In the genomic region with DNA sequence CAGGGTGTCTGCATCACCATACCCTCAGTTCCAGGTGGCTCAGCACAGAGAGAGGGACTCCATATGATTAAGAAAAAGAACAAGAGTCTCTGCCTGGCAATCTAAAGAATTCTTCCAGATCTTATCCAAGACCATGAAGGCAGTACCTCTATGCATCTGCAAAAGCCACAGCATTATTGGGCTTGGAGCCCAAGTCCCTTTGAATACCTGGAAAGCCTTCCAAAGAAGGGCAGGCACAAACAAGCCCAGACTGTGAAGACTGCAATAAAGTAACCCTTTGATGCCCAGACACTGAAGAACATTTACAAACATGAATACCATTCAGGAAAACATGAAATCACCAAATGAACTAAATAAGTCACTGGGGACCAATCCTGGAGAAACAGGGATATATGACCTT, we compare ENCODE assay signal across 27 cellular contexts.
"Had no signal": no experiment of that assay in that cellular context is flagged by ENCODE, and none has a peak within 500 bp of the region (broad histone marks: within the 10 kb centered on the region; RNA-seq: fewer than 3 reads in every experiment).

No MANE protein-coding gene starts in this region.

- H3K9me3 ChIP-seq: mucosa of descending colon, pancreas, prostate gland, suprapubic skin, thoracic aorta, tibial artery, upper lobe of right lung had no signal

- ATAC-seq: mucosa of descending colon; naive thymus-derived CD4-positive, alpha-beta T cell; natural killer cell treated with Interleukin-12 subunit alpha and Interleukin-12 subunit beta and Interleukin-15 and Interleukin-18, amount 100 ng/mL, for 72 hours; pancreas; right cardiac atrium; sciatic nerve; upper lobe of right lung had no signal

- H3K9me3 Mint-ChIP-seq: natural killer cell treated with Interleukin-12 subunit alpha and Interleukin-12 subunit beta and Interleukin-15 and Interleukin-18, amount 100 ng/mL, for 72 hours; stimulated activated naive CD8-positive, alpha-beta T cell treated with anti-CD3 and anti-CD28 coated beads, Interleukin-15, Interleukin-2, amounts not matched to agents 100 ng/mL and 50 ng/mL, for 24 hours had no signal

- DNase-seq: hypothalamus; immature natural killer cell; left ventricle myocardium inferior; midbrain; mucosa of descending colon; naive thymus-derived CD4-positive, alpha-beta T cell; pancreas; posterior cingulate gyrus; retina; right cardiac atrium; stimulated activated CD4-positive, alpha-beta T cell treated with anti-CD3 and anti-CD28 coated beads, Interleukin-12 subunit alpha, Interleukin-12 subunit beta, amount 100 ng/mL, for 4 hours; stimulated activated CD4-positive, alpha-beta T cell treated with anti-CD3 and anti-CD28 coated beads, Interleukin-15, amount 100 ng/mL, for 24 hours; stimulated activated CD4-positive, alpha-beta T cell treated with anti-CD3 and anti-CD28 coated beads, Interleukin-2, amount 100 ng/mL, for 24 hours; stimulated activated CD4-positive, alpha-beta T cell treated with anti-CD3 and anti-CD28 coated beads, Interleukin-4, amount 100 ng/mL, for 1 hour; stimulated activated naive CD4-positive, alpha-beta T cell; tibial artery; trophoblast cell; upper lobe of right lung had no signal

- H3K4me3 Mint-ChIP-seq: immature natural killer cell; memory B cell; naive thymus-derived CD4-positive, alpha-beta T cell; natural killer cell treated with Interleukin-12 subunit alpha and Interleukin-12 subunit beta and Interleukin-15 and Interleukin-18, amount 100 ng/mL, for 72 hours; stimulated activated naive CD8-positive, alpha-beta T cell treated with anti-CD3 and anti-CD28 coated beads, Interleukin-15, Interleukin-2, amounts not matched to agents 100 ng/mL and 50 ng/mL, for 24 hours had no signal

- H3K27ac Mint-ChIP-seq: immature natural killer cell; memory B cell; naive thymus-derived CD4-positive, alpha-beta T cell; natural killer cell treated with Interleukin-12 subunit alpha and Interleukin-12 subunit beta and Interleukin-15 and Interleukin-18, amount 100 ng/mL, for 72 hours; stimulated activated naive CD8-positive, alpha-beta T cell treated with anti-CD3 and anti-CD28 coated beads, Interleukin-15, Interleukin-2, amounts not matched to agents 100 ng/mL and 50 ng/mL, for 24 hours had no signal

- H3K4me1 ChIP-seq: left ventricle myocardium inferior, pancreas, prostate gland, suprapubic skin, tibial artery, upper lobe of right lung had no signal

- H3K4me3 ChIP-seq: left ventricle myocardium inferior, lung, mucosa of descending colon, pancreas, prostate gland, skin epidermis, suprapubic skin, thoracic aorta, tibial artery, upper lobe of right lung had no signal

- H3K36me3 Mint-ChIP-seq: immature natural killer cell; natural killer cell treated with Interleukin-12 subunit alpha and Interleukin-12 subunit beta and Interleukin-15 and Interleukin-18, amount 100 ng/mL, for 72 hours had no signal

- H3K27ac ChIP-seq: left ventricle myocardium inferior, pancreas, prostate gland, skin epidermis, suprapubic skin, thoracic aorta, tibial artery, upper lobe of right lung had no signal

- H3K27me3 ChIP-seq: pancreas, suprapubic skin, tibial artery, upper lobe of right lung had no signal

- H3K36me3 ChIP-seq: left ventricle myocardium inferior, pancreas, prostate gland, suprapubic skin, thoracic aorta, tibial artery, upper lobe of right lung had no signal

- H3K4me1 Mint-ChIP-seq: immature natural killer cell; naive thymus-derived CD4-positive, alpha-beta T cell had no signal
